8 cellular contexts compared by ENCODE assay signal in the genomic region with DNA sequence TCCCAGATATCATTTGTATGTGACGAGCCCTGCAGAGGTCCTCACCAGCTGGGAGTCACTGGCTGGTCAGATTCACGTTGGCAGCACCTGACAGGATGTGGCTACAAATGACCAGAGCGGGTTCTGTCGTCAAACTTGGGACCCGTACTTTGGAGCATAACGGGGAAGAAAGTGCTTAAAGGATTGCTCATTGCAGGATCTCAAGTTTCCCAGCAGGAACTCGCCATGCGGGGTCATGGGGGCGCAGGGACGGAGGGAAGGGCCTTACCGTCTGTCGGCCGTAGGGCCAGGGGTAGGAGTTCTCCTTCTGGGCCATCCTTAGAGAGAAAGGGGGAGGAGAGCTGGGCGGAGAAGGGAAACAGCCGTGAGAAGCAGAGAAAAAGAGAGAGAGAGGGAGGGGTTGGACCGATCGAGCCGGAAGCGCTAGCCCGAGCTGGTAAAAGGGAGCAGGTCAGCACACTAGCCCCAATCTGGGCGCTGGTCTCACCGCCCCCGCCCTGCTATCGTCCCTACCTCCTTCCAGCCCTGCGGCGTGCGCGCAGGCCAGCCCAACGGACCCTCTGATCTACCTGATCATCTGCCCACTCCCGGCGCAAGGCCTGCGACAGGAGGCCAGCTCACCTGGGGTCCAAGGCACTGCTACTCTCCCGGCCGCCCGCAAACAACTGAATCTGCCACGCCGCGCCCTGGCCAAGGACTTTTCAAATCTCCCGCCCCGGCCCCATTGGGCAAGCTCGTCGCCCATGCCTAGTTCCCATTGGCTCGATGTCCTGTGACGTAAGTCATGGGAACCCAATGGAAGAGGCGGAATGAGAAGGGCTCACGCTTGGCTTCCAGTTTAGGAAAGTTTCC. TPM values are rescaled to one million over a fixed set of nuclear protein-coding genes. Genes with fewer than 3 reads are reported as not detected.
DNase-seq lines count a peak whose midpoint lies in the region; ATAC-seq and TF ChIP-seq lines count a peak whose summit lies in the region.

A gene (minus strand): TSS at position 667 of the 852 bp plus-strand sequence. CDS start 351 bp downstream, at position 316.

- H3K36me3 Mint-ChIP-seq in nephron (ENCODE audit: low read depth), result peaks cover 16% of the 10 kb centered on the region

- H3K4me2 ChIP-seq in DND-41 (ENCODE audit: insufficient read depth, low read length) (peak within 1 kb of the TSS; percentile 84), Karpas-422 (ENCODE audit: low read depth, low read length, poor library complexity, severe bottlenecking) (peak within 1 kb of the TSS; percentile 95)

- H3K36me3 ChIP-seq in DND-41 (ENCODE audit: insufficient read depth, low read length), result peaks cover 46% of the 10 kb centered on the region
- H3K36me3 ChIP-seq in Karpas-422 (ENCODE audit: insufficient read depth, low read length), result peaks cover 18% of the 10 kb centered on the region

- H3K79me2 ChIP-seq in DND-41 (ENCODE audit: insufficient read depth, low read length) (peaks cover 46% of the 10 kb centered on the region), Karpas-422 (ENCODE audit: low read length) (peaks cover 26% of the 10 kb centered on the region)

- H3K27me3 Mint-ChIP-seq in nephron (ENCODE audit: low read depth), result peaks cover 3% of the 10 kb centered on the region

- H3K27ac Mint-ChIP-seq in nephron, result peak within 1 kb of the TSS; percentile 72 to 91 (median 83)

- peak within 1 kb of the TSS; percentile 99 for H3K9ac ChIP-seq in DND-41 (ENCODE audit: low read depth, low read length)
- peak within 1 kb of the TSS; percentile 92 for H3K9ac ChIP-seq in Karpas-422 (ENCODE audit: low read length)

- peaks cover 18% of the 10 kb centered on the region for H3K4me1 Mint-ChIP-seq in nephron

- POLR2A ChIA-PET in RWPE1 (lab: Yijun Ruan, JAX; ENCODE audit: low non-redundant PET), result interaction anchor here (0.6 to 1.5 kb wide), 7 partner anchors 11 to 244 kb away, joined by 3 to 6 read pairs (median 4); no protein-coding TSS in a partner anchor

- no peaks in the 10 kb centered on the region for H3K9me3 Mint-ChIP-seq in nephron

- DNase-seq in DND-41 (peak; percentile 93), Karpas-422 (peak; percentile 97), RWPE1 (ENCODE audit: low spot score) (peak; percentile 96), fibroblast of peridontal ligament (ENCODE audit: extremely low read depth) (peak; percentile 97)
- DNase-seq in activated T-helper 1 cell treated with anti-CD3 and anti-CD28 coated beads, Interleukin-2, amount 50 U/mL, for 16 hours (ENCODE audit: low read depth in 1 of 2, low spot score in 1 of 2), result peak; percentile 82 to 86
- peak; percentile 94 for DNase-seq in stimulated activated naive CD8-positive, alpha-beta T cell treated with anti-CD3 and anti-CD28 coated beads, Interleukin-15, Interleukin-2, amounts not matched to agents 100 U/mL and 50 U/mL, for 24 hours

- no peak for TF ChIP-seq CTCF in DND-41 (IDR thresholded peaks at IDR 0.05; ENCODE audit: borderline replicate concordance, extremely low read depth, low read length, poor library complexity, severe bottlenecking)
- TF ChIP-seq CTCF in RWPE1 (conservative IDR thresholded peaks at IDR 0.05; ENCODE audit: low read depth), result no peak
- no peak for TF ChIP-seq CTCF in nephron (IDR thresholded peaks at IDR 0.05; ENCODE audit: unreplicated experiment in 3 of 3)

- peak within 1 kb of the TSS; percentile 55 for H2AFZ ChIP-seq in DND-41 (ENCODE audit: low read depth, low read length)
- H2AFZ ChIP-seq in Karpas-422 (ENCODE audit: low read length), result peak within 1 kb of the TSS; percentile 32; the same call in 1 of the 2 replicates

- ATAC-seq in DND-41 (ENCODE audit: insufficient read depth, low read depth) (peak; percentile 96), GM21825 (IDR thresholded peaks at IDR 0.05; ENCODE audit: unreplicated experiment) (peak; percentile 75)
- peak; percentile 97 for ATAC-seq in stimulated activated naive CD8-positive, alpha-beta T cell treated with anti-CD3 and anti-CD28 coated beads, Interleukin-15, Interleukin-2, amounts not matched to agents 100 U/mL and 50 U/mL, for 24 hours

- no peaks in the 10 kb centered on the region for H3K27me3 ChIP-seq in DND-41 (ENCODE audit: insufficient read depth, low read length, poor library complexity)
- H3K27me3 ChIP-seq in Karpas-422 (ENCODE audit: low read length), result no peaks in the 10 kb centered on the region

- CTCF ChIA-PET in RWPE1 (lab: Yijun Ruan, JAX), result interaction anchor here (0.5 to 0.6 kb wide), 2 partner anchors 28 to 150 kb away, joined by 3 to 6 read pairs; no protein-coding TSS in a partner anchor

- peaks cover 26% of the 10 kb centered on the region for H4K20me1 ChIP-seq in DND-41 (ENCODE audit: insufficient read depth, low read length)
- 0 out of 2 replicates have a peak, but pooled peaks cover 2% of the 10 kb centered on the region for H4K20me1 ChIP-seq in Karpas-422 (ENCODE audit: insufficient read depth, low read depth, low read length)

- H3K4me3 Mint-ChIP-seq in nephron, result peak within 1 kb of the TSS; percentile 90 to 95 (median 93)

- H3K9me3 ChIP-seq in DND-41 (ENCODE audit: insufficient read depth, low read length, severe bottlenecking) (no peaks in the 10 kb centered on the region), Karpas-422 (ENCODE audit: low read length) (no peaks in the 10 kb centered on the region)

- peak within 1 kb of the TSS; percentile 98 for H3K27ac ChIP-seq in DND-41 (ENCODE audit: low read length)
- H3K27ac ChIP-seq in Karpas-422 (ENCODE audit: low read length), result peak within 1 kb of the TSS; percentile 86
- H3K27ac ChIP-seq in RWPE1, result peak within 1 kb of the TSS; percentile 91

- H3K9me2 ChIP-seq in Karpas-422 (replicated peaks; ENCODE audit: insufficient read depth, low read length), result no peaks in the 10 kb centered on the region

- peaks cover 37% of the 10 kb centered on the region for H3K4me1 ChIP-seq in DND-41 (ENCODE audit: insufficient read depth, low read length)
- H3K4me1 ChIP-seq in Karpas-422 (ENCODE audit: low read length), result peaks cover 21% of the 10 kb centered on the region

- H3K4me3 ChIP-seq in DND-41 (ENCODE audit: low read depth in 1 of 2, low read length in 2 of 2) (peak within 1 kb of the TSS; percentile 87 to 94), Karpas-422 (ENCODE audit: low read length) (peak within 1 kb of the TSS; percentile 97)

RNA-seq across cellular contexts. Expression of the gene that starts here (rescaled TPM):
- total RNA-seq in Karpas-422 (2014; rRNA removed; shearing (Covaris generic); ENCODE audit: low replicate concordance), result 71.0 and 82.4 TPM in 2 replicates

Comparison
In these comparisons a context has a peak if more than half of its experiments do, and no peak if none do; other contexts are left out.
1. Peak in every context shown above with its lines: DNase-seq, ATAC-seq, H3K4me3 ChIP-seq and H3K27ac ChIP-seq.